Comparison of ENCODE assay signal across 8 cellular contexts in the genomic region with DNA sequence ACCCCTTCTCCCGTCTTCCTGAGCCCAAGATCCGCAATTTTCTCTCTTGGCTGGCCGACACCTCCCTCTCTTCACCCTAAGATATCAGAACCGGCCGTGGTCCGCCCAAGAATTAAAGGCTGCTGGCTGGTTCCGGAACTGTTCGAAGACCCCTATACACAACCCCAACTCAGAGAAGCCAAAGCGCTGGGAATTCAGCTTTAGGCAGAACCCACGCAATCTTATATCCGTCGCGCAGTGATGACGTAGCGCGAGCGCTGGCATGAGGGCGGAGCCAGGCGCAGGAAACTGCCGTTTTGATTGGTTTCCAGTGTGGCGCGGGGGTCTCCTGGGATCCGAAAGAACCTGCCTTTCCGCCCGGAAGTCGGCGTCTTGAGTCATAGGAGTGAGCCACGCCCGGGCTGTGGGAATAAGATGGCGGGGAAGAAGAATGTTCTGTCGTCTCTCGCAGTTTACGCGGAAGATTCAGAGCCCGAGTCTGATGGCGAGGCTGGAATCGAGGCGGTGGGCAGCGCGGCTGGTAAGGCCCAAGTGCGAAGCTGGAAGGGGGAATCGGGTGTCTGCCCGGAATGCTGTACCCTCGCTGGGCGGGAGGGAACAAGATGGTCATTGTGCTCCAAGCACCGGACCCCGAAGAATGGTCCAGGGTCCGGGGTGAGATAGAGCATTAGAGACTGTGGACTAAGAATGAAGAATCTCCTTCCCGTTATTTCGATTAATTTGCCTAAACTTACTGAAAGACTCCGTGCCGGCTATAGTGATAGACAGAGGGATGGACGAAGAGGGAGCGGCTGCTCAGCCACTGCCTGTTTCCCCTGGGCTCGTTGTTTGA. TPM values are rescaled to one million over a fixed set of nuclear protein-coding genes. Genes with fewer than 3 reads are reported as not detected.
A peak's percentile ranks its signal among the peaks of the same experiment; 100 is the strongest.
DNase-seq lines count a peak whose midpoint lies in the region; ATAC-seq, FAIRE-seq and TF ChIP-seq lines count a peak whose summit lies in the region.

A gene (minus strand): TSS at position 196 of the 832 bp plus-strand sequence. CDS start 597 bp downstream, outside the sequence.
A gene (plus strand): TSS at position 380 of the 832 bp plus-strand sequence. CDS start 35 bp downstream, at position 415.

- H4K91ac ChIP-seq in trophoblast cell (ENCODE audit: low read depth, low read length), result peak within 1 kb of the TSS; percentile 92

- H2BK12ac ChIP-seq in trophoblast cell (ENCODE audit: low read length), result no peak within 1 kb of the TSS

- intact Hi-C loops in cardiac septum (cut with DNase I), result no loop called here
- intact Hi-C loops in transverse colon (cut with DNase I; ENCODE audit: low total_unique reads), result no loop called here

- H3K79me2 ChIP-seq in trophoblast cell (ENCODE audit: control insufficient read depth, insufficient read depth, low read length, poor library complexity), result peaks cover 7% of the 10 kb centered on the region

- peak within 1 kb of the TSS; percentile 68 for H2BK120ac ChIP-seq in trophoblast cell (ENCODE audit: insufficient read depth, low read length, poor library complexity)

- peak; percentile 72 for DNase-seq in GM12891 (ENCODE audit: insufficient read length, low spot score)
- peak; percentile 92 for DNase-seq in NCI-H146 treated with DMSO at 0.1 percent for 48 hours (lab: John Stamatoyannopoulos, UW; ENCODE audit: unreplicated experiment)
- DNase-seq in T-helper 1 cell, result peak; percentile 94 to 98 (median 97)
- DNase-seq in cardiac septum (ENCODE audit: low spot score), result peak; percentile 99
- DNase-seq in trophoblast cell, result peak; percentile 98 to 100
- peak; percentile 98 for DNase-seq in transverse colon

- no peak for TF ChIP-seq EP300 in transverse colon (IDR thresholded peaks at IDR 0.05; ENCODE audit: low read depth)

- H3K23ac ChIP-seq in trophoblast cell (ENCODE audit: low read length), result no peak within 1 kb of the TSS

- peaks cover 5% of the 10 kb centered on the region in 2 experiments for H3K4me1 ChIP-seq in trophoblast cell (ENCODE audit: control insufficient read depth in 1 of 2, insufficient read depth in 2 of 2, low read length in 2 of 2)
- peaks cover 15 to 23% (median 20%) of the 10 kb centered on the region in 4 donors for H3K4me1 ChIP-seq in transverse colon

- peak within 1 kb of the TSS; percentile 96 for H4K8ac ChIP-seq in trophoblast cell (ENCODE audit: low read depth, low read length)

- H3K4me3 ChIP-seq in trophoblast cell (ENCODE audit: low read depth, low read length) (peak within 1 kb of the TSS; percentile 94), transverse colon (peak within 1 kb of the TSS; percentile 62 to 98 (median 90))

- in situ Hi-C loops in transverse colon (cut with MboI; ENCODE audit: low pct_ligation_motif_present in 1 of 4, low pct_unique_long_range_greater_than_20kb in 1 of 4, low sequenced_read_pairs in 3 of 4), result no loop called here

- H2AK5ac ChIP-seq in trophoblast cell (ENCODE audit: low read length), result peak within 1 kb of the TSS; percentile 75

- H2BK5ac ChIP-seq in trophoblast cell (ENCODE audit: low read depth, low read length, poor library complexity), result peak within 1 kb of the TSS; percentile 56

- peak; percentile 76 for ATAC-seq in HG02852 (IDR thresholded peaks at IDR 0.05; ENCODE audit: unreplicated experiment)

- peaks cover 8% of the 10 kb centered on the region for H3K79me1 ChIP-seq in trophoblast cell (ENCODE audit: low read length)

- H3K9me3 ChIP-seq in trophoblast cell (ENCODE audit: insufficient read depth, low read depth, low read length) (no peaks in the 10 kb centered on the region), transverse colon (no peaks in the 10 kb centered on the region)

- TF ChIP-seq POLR2A in GM12891 (IDR thresholded peaks at IDR 0.05; ENCODE audit: low read depth, low read length), result peak; percentile 86
- peak; percentile 92 for TF ChIP-seq POLR2A in transverse colon (IDR thresholded peaks at IDR 0.05)

- peak; percentile 96 for FAIRE-seq in GM12891 (lab: Jason Lieb, UNC)

- peak within 1 kb of the TSS; percentile 100 for H3K4ac ChIP-seq in trophoblast cell (ENCODE audit: low read depth, low read length)

- peak within 1 kb of the TSS; percentile 93 for H3K9ac ChIP-seq in trophoblast cell (ENCODE audit: low read length)

- H3K27me3 ChIP-seq in trophoblast cell (ENCODE audit: insufficient read depth, low read length) (no peaks in the 10 kb centered on the region), transverse colon (no peaks in the 10 kb centered on the region)

- peak within 1 kb of the TSS; percentile 98 for H4K12ac ChIP-seq in trophoblast cell (ENCODE audit: low read depth, low read length)

- peak within 1 kb of the TSS; percentile 71 for H3K27ac ChIP-seq in adipose tissue (ENCODE audit: low read depth, low read length)
- no peak within 1 kb of the TSS for H3K27ac ChIP-seq in trophoblast cell (ENCODE audit: low read depth, low read length)
- peak within 1 kb of the TSS; percentile 80 to 94 (median 90) for H3K27ac ChIP-seq in transverse colon

- TF ChIP-seq CTCF in transverse colon (IDR thresholded peaks at IDR 0.05), result no peak

- H3K36me3 ChIP-seq in trophoblast cell (ENCODE audit: control insufficient read depth in 1 of 2, insufficient read depth in 2 of 2, low read length in 2 of 2) (peaks cover 23 to 26% of the 10 kb centered on the region in 2 experiments), transverse colon (peaks cover 0 to 37% (median 9%) of the 10 kb centered on the region in 4 donors)

- peak within 1 kb of the TSS; percentile 93 for H3K4me2 ChIP-seq in trophoblast cell (ENCODE audit: low read length)

- 0 to 1% (median 0%) methylated on average over 55 of the region's 55 CpGs for WGBS in adipose tissue, 3 donors
- WGBS in trophoblast cell (ENCODE audit: extremely low coverage, insufficient coverage, insufficient read length), result no CpG with 5 or more reads among the region's 55 CpGs
- WGBS in transverse colon (ENCODE audit: low coverage in 1 of 2), 2 donors, result 0% methylated on average over 8 to 54 of the region's 55 CpGs

- peak within 1 kb of the TSS; percentile 91 for H2AFZ ChIP-seq in trophoblast cell (ENCODE audit: insufficient read depth, low read length, poor library complexity)

- peak within 1 kb of the TSS; percentile 85 for H3K14ac ChIP-seq in trophoblast cell (ENCODE audit: low read length)

- peak within 1 kb of the TSS; percentile 79 for H3K18ac ChIP-seq in trophoblast cell (ENCODE audit: low read length)

TF ChIP-seq in GM12891, 5 proteins besides CTCF, POLR2A, EP300 and RAD21:
- TF ChIP-seq TAF1 (IDR thresholded peaks at IDR 0.05; ENCODE audit: low read depth, low read length), result peak; percentile 30
- TF ChIP-seq POU2F2 (IDR thresholded peaks at IDR 0.05; ENCODE audit: low read depth, low read length), result no peak
- TF ChIP-seq POLR2AphosphoS5 (IDR thresholded peaks at IDR 0.05; ENCODE audit: low read depth, low read length), result peak; percentile 89
- no peak for TF ChIP-seq SPI1 (IDR thresholded peaks at IDR 0.05; ENCODE audit: low read depth, low read length)
- no peak for TF ChIP-seq PAX5 (IDR thresholded peaks at IDR 0.05; ENCODE audit: insufficient read depth, low read length, severe bottlenecking)

RNA-seq across cellular contexts. Expression of the first gene that starts in this region (rescaled TPM):
- polyA plus RNA-seq in GM12891 (2012; ENCODE audit: low read depth, missing spikeins), result 20.1 TPM
- 10 to 100 TPM; 11.1 to 18.6 (median 17.5) TPM for polyA plus RNA-seq in adipose tissue
- total RNA-seq in cardiac septum (11.3 TPM), transverse colon (100 to 1,000 TPM in 2 of 4 donors, 10 to 100 TPM in 2; 25.1 to 129 (median 80.3) TPM)
- 15.8 and 16.4 TPM in 2 replicates for polyA plus RNA-seq in trophoblast cell (2013)

RNA-seq across cellular contexts. Expression of the second gene that starts in this region (rescaled TPM):
- polyA plus RNA-seq in GM12891 (2012; ENCODE audit: low read depth, missing spikeins), result 58.8 TPM
- polyA plus RNA-seq in adipose tissue, result 10 to 100 TPM; 41.9 to 83.0 (median 77.7) TPM
- total RNA-seq in cardiac septum, result 47.2 TPM
- polyA plus RNA-seq in trophoblast cell (2013), result 75.6 and 77.7 TPM in 2 replicates
- total RNA-seq in transverse colon, result 10 to 100 TPM; 49.0 to 83.8 (median 71.4) TPM
